In the genomic region with DNA sequence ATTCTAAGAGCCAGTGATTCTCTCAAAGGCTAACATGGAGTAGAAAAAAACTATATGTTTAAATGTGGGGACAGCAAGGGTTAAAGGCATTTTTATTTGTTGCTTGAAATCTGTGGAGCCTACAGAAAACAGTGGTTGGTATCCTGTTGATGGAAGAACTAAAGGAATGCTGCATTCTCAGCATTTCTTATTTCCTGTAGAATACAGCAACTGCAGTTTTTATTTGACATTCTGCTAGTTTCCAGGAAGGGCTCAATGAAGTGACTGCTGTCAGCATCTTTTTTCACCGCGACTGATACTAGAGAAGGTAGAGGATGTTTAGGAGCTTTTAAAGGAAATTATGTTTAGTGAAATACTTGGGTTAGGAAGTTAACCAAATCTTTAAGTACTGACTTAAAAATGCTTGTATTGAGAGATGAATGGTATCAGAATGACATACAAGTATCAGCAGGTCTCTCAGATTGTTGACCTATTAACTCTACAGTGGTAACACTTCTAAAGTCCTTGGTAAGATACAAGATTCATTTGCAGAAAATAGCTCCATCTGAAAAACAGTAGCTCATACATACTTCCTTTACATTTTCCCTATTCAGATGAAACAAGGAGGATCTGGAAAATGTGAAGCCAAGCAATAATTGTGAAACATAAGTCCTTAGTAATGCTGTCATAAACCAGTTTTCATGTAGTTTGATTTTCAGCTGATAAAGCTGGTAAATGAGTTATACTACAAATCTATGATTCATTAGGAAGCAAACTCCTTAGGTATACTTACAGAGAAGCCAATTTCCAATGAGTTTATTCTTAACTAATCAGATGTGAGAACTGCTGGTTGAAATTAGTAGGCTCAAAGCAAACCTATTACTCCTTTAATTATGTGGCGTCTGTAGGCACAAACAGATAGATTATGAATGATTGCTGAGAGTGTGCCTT, we compare ENCODE assay signal across 8 cellular contexts. TPM values are rescaled to one million over a fixed set of nuclear protein-coding genes. Genes with fewer than 3 reads are reported as not detected.
DNase-seq lines count a peak whose midpoint lies in the region; ATAC-seq, FAIRE-seq and TF ChIP-seq lines count a peak whose summit lies in the region.

No MANE protein-coding gene starts in this region.

- TF ChIP-seq POLR2A in endothelial cell of umbilical vein (IDR thresholded peaks at IDR 0.05; ENCODE audit: low read depth, low read length) = no peak

- POLR2A ChIA-PET in OCI-LY7 (lab: Charles Lee) (interaction anchor here (0.6 to 1.9 kb wide), 3 partner anchors 7 to 1060 kb away, joined by 3 to 10 read pairs (median 7); no protein-coding TSS in a partner anchor), endothelial cell of umbilical vein (lab: Charles Lee) (interaction anchor here (2.2 kb wide), 1 partner anchor 16 kb away, joined by 5 read pairs; the partner anchor contains the start of gene CLTC)

- no peaks in the 10 kb centered on the region for H3K9me1 ChIP-seq in endothelial cell of umbilical vein (replicated peaks; ENCODE audit: control insufficient read depth, extremely low read depth, insufficient read depth, low read length)

- H3K4me1 ChIP-seq in OCI-LY7 (ENCODE audit: insufficient read depth, low read length, poor library complexity, severe bottlenecking) (peaks cover 56% of the 10 kb centered on the region), endothelial cell of umbilical vein (ENCODE audit: control insufficient read depth, extremely low read depth, insufficient read depth, low read length) (peaks cover 18% of the 10 kb centered on the region), parathyroid adenoma (peaks cover 25% of the 10 kb centered on the region)

- H3K9me3 ChIP-seq in OCI-LY7 (ENCODE audit: low read length) (peaks cover 16% of the 10 kb centered on the region; the same call in 1 of the 2 replicates), endothelial cell of umbilical vein (replicated peaks; ENCODE audit: control insufficient read depth, insufficient read depth, low read length) (no peaks in the 10 kb centered on the region), parathyroid adenoma (ENCODE audit: control insufficient read depth, low read length) (no peaks in the 10 kb centered on the region)

- TF ChIP-seq CTCF in OCI-LY7 (conservative IDR thresholded peaks at IDR 0.05; ENCODE audit: low read length) (no peak), endothelial cell of umbilical vein (IDR thresholded peaks at IDR 0.05; ENCODE audit: extremely low read depth in 1 of 2, insufficient read depth in 1 of 2, low read depth in 1 of 2, low read length in 2 of 2) (no peak), parathyroid adenoma (IDR thresholded peaks at IDR 0.05) (no peak)

- H2AFZ ChIP-seq in OCI-LY7 (ENCODE audit: low read length) = no peak overlapping the region
- no peak overlapping the region for H2AFZ ChIP-seq in endothelial cell of umbilical vein (ENCODE audit: low read depth, low read length)
- H2AFZ ChIP-seq in parathyroid adenoma = no peak overlapping the region

- CTCF ChIA-PET in OCI-LY7 (lab: Charles Lee; ENCODE audit: unreplicated experiment) (no interaction called here), endothelial cell of umbilical vein (lab: Charles Lee) (interaction anchor here (1.5 to 2.1 kb wide), 3 partner anchors 8 to 113 kb away, joined by 3 to 11 read pairs (median 3); no protein-coding TSS in a partner anchor)

- H4K20me1 ChIP-seq in OCI-LY7 (ENCODE audit: insufficient read depth, low read length) (peaks cover 30% of the 10 kb centered on the region), endothelial cell of umbilical vein (replicated peaks; ENCODE audit: control insufficient read depth, extremely low read depth, insufficient read depth, low read length) (peaks cover 26% of the 10 kb centered on the region)

- no peaks in the 10 kb centered on the region for H3K9me2 ChIP-seq in OCI-LY7 (ENCODE audit: insufficient read depth, low read length)

- intact Hi-C loops in OCI-LY7 (cut with micrococcal nuclease; ENCODE audit: unreplicated experiment) = no loop called here
- intact Hi-C loops in endothelial cell of umbilical vein (cut with micrococcal nuclease) = loop anchor here (2.0 kb wide), 1 partner anchor 14 kb away; no protein-coding TSS in a partner anchor

- H3K27ac ChIP-seq in OCI-LY7 (ENCODE audit: low read depth, low read length, poor library complexity, severe bottlenecking) (peak overlapping the region; percentile 11), endothelial cell of umbilical vein (ENCODE audit: insufficient read depth, low read depth, low read length) (no peak overlapping the region), parathyroid adenoma (peak overlapping the region; percentile 74)

- H3K79me2 ChIP-seq in OCI-LY7 (ENCODE audit: insufficient read depth, low read depth, low read length) (peaks cover 97% of the 10 kb centered on the region), endothelial cell of umbilical vein (ENCODE audit: control insufficient read depth, insufficient read depth, low read length) (peaks cover 96% of the 10 kb centered on the region), parathyroid adenoma (peaks cover 33% of the 10 kb centered on the region)

- dilution Hi-C loops in endothelial cell of umbilical vein (cut with MboI; ENCODE audit: extremely low pct_ligation_motif_present, low sequenced_read_pairs) = no loop called here

- H3K9ac ChIP-seq in endothelial cell of umbilical vein (replicated peaks; ENCODE audit: extremely low read depth, insufficient read depth, low read length) (no peak overlapping the region), parathyroid adenoma (no peak overlapping the region)

- H3K4me3 ChIP-seq in OCI-LY7 (ENCODE audit: low read depth, low read length, poor library complexity, severe bottlenecking) (no peak overlapping the region), endothelial cell of umbilical vein (replicated peaks in 1 of 3; ENCODE audit: insufficient read depth in 1 of 3, low read depth in 1 of 3, low read length in 3 of 3) (no peak overlapping the region), parathyroid adenoma (ENCODE audit: low read depth, low read length) (peak overlapping the region; percentile 38)

- peaks cover 57% of the 10 kb centered on the region for H3K36me3 ChIP-seq in OCI-LY7 (ENCODE audit: insufficient read depth, low read length)
- H3K36me3 ChIP-seq in endothelial cell of umbilical vein (ENCODE audit: control insufficient read depth in 2 of 2, extremely low read depth in 1 of 2, insufficient read depth in 2 of 2, low read length in 2 of 2) = no peaks in the 10 kb centered on the region
- H3K36me3 ChIP-seq in parathyroid adenoma (ENCODE audit: control insufficient read depth, insufficient read depth, low read length) = no peaks in the 10 kb centered on the region

- BruUV-seq in OCI-LY7 (replicated peaks; lab: Mats Ljungman, UMichigan) (TSS peak; percentile 8), endothelial cell of umbilical vein (replicated peaks; lab: Mats Ljungman, UMichigan) (no TSS peak)

- FAIRE-seq in GM19239 (lab: Jason Lieb, UNC) (peak; percentile 84), endothelial cell of umbilical vein (lab: Jason Lieb, UNC) (peak; percentile 73)

- ATAC-seq in GM21515 (IDR thresholded peaks at IDR 0.05; ENCODE audit: unreplicated experiment) = no peak

- no peaks in the 10 kb centered on the region for H3K27me3 ChIP-seq in endothelial cell of umbilical vein (ENCODE audit: control insufficient read depth in 2 of 2, insufficient read depth in 2 of 2, low read length in 2 of 2)
- H3K27me3 ChIP-seq in parathyroid adenoma (ENCODE audit: control insufficient read depth, insufficient read depth, low read length) = no peaks in the 10 kb centered on the region

- H3K4me2 ChIP-seq in OCI-LY7 (ENCODE audit: low read length) = no peak overlapping the region
- peak overlapping the region; percentile 44 for H3K4me2 ChIP-seq in endothelial cell of umbilical vein (ENCODE audit: insufficient read depth, low read length)
- peak overlapping the region; percentile 75 for H3K4me2 ChIP-seq in parathyroid adenoma (ENCODE audit: low read length)

- no peak for DNase-seq in GM19239 (ENCODE audit: insufficient read length, low spot score)
- DNase-seq in OCI-LY7 (ENCODE audit: low spot score) = no peak
- DNase-seq in endothelial cell of umbilical vein (ENCODE audit: low read depth, low spot score) = peak; percentile 53
- DNase-seq in SK-N-DZ (ENCODE audit: low spot score) = no peak
- DNase-seq in SHP77 (lab: John Stamatoyannopoulos, UW) = no peak
- DNase-seq in kidney glomerular epithelial cell (lab: John Stamatoyannopoulos, UW) = no peak

TF ChIP-seq in endothelial cell of umbilical vein, 7 proteins besides CTCF, POLR2A, EP300 and RAD21:
- TF ChIP-seq JUN (IDR thresholded peaks at IDR 0.05; ENCODE audit: borderline replicate concordance, insufficient read depth, insufficient read length, low read depth) (no peak), MYC (IDR thresholded peaks at IDR 0.05; ENCODE audit: low read depth, low read length) (no peak), FOS (IDR thresholded peaks at IDR 0.05; ENCODE audit: borderline replicate concordance, insufficient read depth, low read length) (no peak), EZH2 (IDR thresholded peaks at IDR 0.05; ENCODE audit: borderline replicate concordance, low read depth, low read length, severe bottlenecking) (no peak), GATA2 (IDR thresholded peaks at IDR 0.05; ENCODE audit: insufficient read depth, insufficient read length, low read depth, low read length) (no peak), POLR2AphosphoS5 (IDR thresholded peaks at IDR 0.05; ENCODE audit: insufficient read depth, low read depth, low read length) (no peak)
- TF ChIP-seq, protein P1, sequence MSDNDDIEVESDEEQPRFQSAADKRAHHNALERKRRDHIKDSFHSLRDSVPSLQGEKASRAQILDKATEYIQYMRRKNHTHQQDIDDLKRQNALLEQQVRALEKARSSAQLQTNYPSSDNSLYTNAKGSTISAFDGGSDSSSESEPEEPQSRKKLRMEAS (IDR thresholded peaks at IDR 0.05; ENCODE audit: insufficient read depth, insufficient read length) = no peak

RNA-seq across cellular contexts. Expression of gene CLTC, which starts 15.2 kb away (rescaled TPM):
- total RNA-seq in OCI-LY7 (2014; rRNA removed; shearing (Covaris generic)) = 123 and 155 TPM in 2 replicates
- total RNA-seq in OCI-LY7 (2022) (214 and 227 TPM in 2 replicates), endothelial cell of umbilical vein (317 and 326 TPM in 2 replicates)
- 164 and 169 TPM in 2 replicates for polyA plus RNA-seq in endothelial cell of umbilical vein
- polyA plus RNA-seq in endothelial cell of umbilical vein (2011; cell fraction: cytosol; rRNA removed) = 292 and 313 TPM in 2 replicates
- 284 and 338 TPM in 2 replicates for polyA plus RNA-seq in endothelial cell of umbilical vein (2011; cell fraction: nucleus; rRNA removed)
- 240 and 294 TPM in 2 replicates for polyA plus RNA-seq in endothelial cell of umbilical vein (2012)
- polyA minus RNA-seq in endothelial cell of umbilical vein = 694 and 730 TPM in 2 replicates
- 195 TPM for polyA minus RNA-seq in endothelial cell of umbilical vein (2011; cell fraction: cytosol; rRNA and poly(A)+ RNA removed)
- 248 and 392 TPM in 2 replicates for polyA minus RNA-seq in endothelial cell of umbilical vein (2011; cell fraction: nucleus; rRNA and poly(A)+ RNA removed)
- polyA plus RNA-seq in SK-N-DZ (2014; cell fraction: cytosol; rRNA removed) = 200 and 233 TPM in 2 replicates
- 110 and 111 TPM in 2 replicates for polyA plus RNA-seq in SK-N-DZ (2014; cell fraction: nucleus; rRNA removed)
